In the genomic region with DNA sequence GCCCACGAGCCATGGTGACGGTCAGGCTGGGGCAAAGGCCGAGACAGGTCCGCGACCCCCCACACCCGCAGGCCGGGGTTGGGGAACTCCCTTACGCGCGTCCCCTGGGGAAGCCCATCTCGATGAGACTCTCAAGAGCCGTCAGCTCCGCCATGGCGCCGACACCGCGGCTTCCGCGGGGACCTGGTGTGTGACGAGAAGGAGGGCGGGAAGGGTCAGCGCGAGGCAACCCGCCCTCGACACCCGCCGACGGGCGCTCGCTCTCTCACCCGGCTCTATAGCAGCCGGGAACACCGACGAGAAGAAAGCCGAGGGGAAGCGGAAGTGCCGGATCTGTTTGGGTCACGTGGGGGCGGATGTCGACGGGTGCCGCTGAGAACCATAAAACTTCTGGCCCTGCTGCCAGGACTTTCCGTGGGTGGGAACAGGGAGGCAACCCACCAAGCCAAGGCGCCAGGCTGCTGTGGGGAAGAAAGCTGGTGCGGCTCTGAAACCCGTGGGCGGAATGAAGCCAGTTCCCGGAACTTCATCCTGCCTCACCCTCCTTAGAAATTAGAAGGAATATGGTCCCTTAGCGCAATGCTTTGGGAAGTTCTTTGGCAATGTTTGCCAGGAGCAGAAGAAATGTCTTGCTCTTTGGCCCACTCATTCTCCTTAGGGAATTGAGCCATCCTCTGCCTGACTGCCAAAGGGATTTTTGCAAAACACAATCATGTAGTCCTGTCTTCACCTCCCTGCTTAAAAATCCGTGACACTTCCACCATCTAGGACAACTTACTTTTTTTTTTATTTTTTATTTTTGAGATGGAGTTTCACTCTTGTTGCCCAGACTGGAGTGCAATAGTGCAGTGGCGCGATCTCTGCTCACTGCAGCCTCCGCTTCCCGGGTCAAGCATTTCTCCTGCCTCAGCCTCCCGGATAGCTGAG, we compare ENCODE assay signal across 8 cellular contexts. TPM values are rescaled to one million over a fixed set of nuclear protein-coding genes. Genes with fewer than 3 reads are reported as not detected.
DNase-seq lines count a peak whose midpoint lies in the region; ATAC-seq and TF ChIP-seq lines count a peak whose summit lies in the region.

Gene UBXN1 (minus strand): TSS at position 304 of the 927 bp plus-strand sequence. CDS start 150 bp downstream, at position 154.

- peaks cover 6% of the 10 kb centered on the region for H3K36me3 ChIP-seq in CD8-positive, alpha-beta T cell (ENCODE audit: insufficient read depth, low read length)

- POLR2A ChIA-PET in CD8-positive, alpha-beta T cell (lab: Charles Lee) = interaction anchor here (0.8 to 3.1 kb wide), 8 partner anchors 8 to 87 kb away, joined by 3 to 21 read pairs (median 4); partner anchors contain the start of genes C11orf98, CSKMT, LBHD1 and MTA2

- H3K36me3 Mint-ChIP-seq in CD8-positive, alpha-beta T cell = peaks cover 37% of the 10 kb centered on the region
- peaks cover 26% of the 10 kb centered on the region for H3K36me3 Mint-ChIP-seq in nephron progenitor cell (ENCODE audit: low read depth)
- H3K36me3 Mint-ChIP-seq in stimulated activated naive CD8-positive, alpha-beta T cell treated with anti-CD3 and anti-CD28 coated beads, Interleukin-15, Interleukin-2, amounts not matched to agents 100 ng/mL and 50 ng/mL, for 24 hours (ENCODE audit: low read depth) = peaks cover 25% of the 10 kb centered on the region

- no peaks in the 10 kb centered on the region for H3K27me3 Mint-ChIP-seq in CD8-positive, alpha-beta T cell (ENCODE audit: low read depth)
- no peaks in the 10 kb centered on the region for H3K27me3 Mint-ChIP-seq in nephron progenitor cell (ENCODE audit: low read depth, poor library complexity)
- H3K27me3 Mint-ChIP-seq in stimulated activated naive CD8-positive, alpha-beta T cell treated with anti-CD3 and anti-CD28 coated beads, Interleukin-15, Interleukin-2, amounts not matched to agents 100 ng/mL and 50 ng/mL, for 24 hours = no peaks in the 10 kb centered on the region

- no peaks in the 10 kb centered on the region for H3K9me3 Mint-ChIP-seq in CD8-positive, alpha-beta T cell
- H3K9me3 Mint-ChIP-seq in nephron progenitor cell = no peaks in the 10 kb centered on the region
- no peaks in the 10 kb centered on the region for H3K9me3 Mint-ChIP-seq in stimulated activated naive CD8-positive, alpha-beta T cell treated with anti-CD3 and anti-CD28 coated beads, Interleukin-15, Interleukin-2, amounts not matched to agents 100 ng/mL and 50 ng/mL, for 24 hours

- peaks cover 26% of the 10 kb centered on the region for H3K4me1 ChIP-seq in CD8-positive, alpha-beta T cell (ENCODE audit: insufficient read depth, low read length)

- intact Hi-C loops in CD8-positive, alpha-beta T cell (cut with DNase I, micrococcal nuclease) = loop anchor here (1.0 to 2.0 kb wide), 7 partner anchors 8 to 88 kb away; partner anchors contain the start of genes C11orf98 (in 1 of the 2), CSKMT (in 1 of the 2), INTS5 (in 1 of the 2) and TTC9C (in 1 of the 2)

- no peak for TF ChIP-seq CTCF in CD8-positive, alpha-beta T cell (IDR thresholded peaks at IDR 0.05)
- TF ChIP-seq CTCF in fibroblast of the aortic adventitia (IDR thresholded peaks at IDR 0.05; ENCODE audit: insufficient read depth, low read length) (no peak), nephron progenitor cell (IDR thresholded peaks at IDR 0.05) (no peak)

- peak; percentile 59 to 87 (median 78) for DNase-seq in CD8-positive, alpha-beta T cell
- peak; percentile 87 for DNase-seq in LoVo (ENCODE audit: low spot score)
- peak; percentile 74 for DNase-seq in SHP77 treated with DMSO at 0.1 percent for 48 hours (lab: John Stamatoyannopoulos, UW)
- DNase-seq in activated effector memory CD4-positive, alpha-beta T cell treated with Interleukin-2 at 50 U/mL for 16 hours = peak; percentile 74
- peak; percentile 95 for DNase-seq in fibroblast of the aortic adventitia (ENCODE audit: low read depth)
- peak; percentile 79 for DNase-seq in nephron progenitor cell

- peak within 1 kb of the TSS; percentile 87 for H3K27ac ChIP-seq in CD8-positive, alpha-beta T cell (ENCODE audit: low read depth, low read length)

- CTCF ChIA-PET in CD8-positive, alpha-beta T cell (lab: Charles Lee) = interaction anchor here (0.7 to 2.5 kb wide), 7 partner anchors 14 to 136 kb away, joined by 3 to 43 read pairs (median 5); partner anchors contain the start of genes C11orf98, CSKMT, INTS5 and ZBTB3

- H3K27ac Mint-ChIP-seq in CD8-positive, alpha-beta T cell = peak within 1 kb of the TSS; percentile 93
- peak within 1 kb of the TSS; percentile 89 for H3K27ac Mint-ChIP-seq in nephron progenitor cell
- H3K27ac Mint-ChIP-seq in stimulated activated naive CD8-positive, alpha-beta T cell treated with anti-CD3 and anti-CD28 coated beads, Interleukin-15, Interleukin-2, amounts not matched to agents 100 ng/mL and 50 ng/mL, for 24 hours = peak within 1 kb of the TSS; percentile 92

- no peaks in the 10 kb centered on the region for H3K9me3 ChIP-seq in CD8-positive, alpha-beta T cell (ENCODE audit: low read length)

- peak within 1 kb of the TSS; percentile 90 for H3K4me3 Mint-ChIP-seq in CD8-positive, alpha-beta T cell
- H3K4me3 Mint-ChIP-seq in nephron progenitor cell = peak within 1 kb of the TSS; percentile 88
- H3K4me3 Mint-ChIP-seq in stimulated activated naive CD8-positive, alpha-beta T cell treated with anti-CD3 and anti-CD28 coated beads, Interleukin-15, Interleukin-2, amounts not matched to agents 100 ng/mL and 50 ng/mL, for 24 hours = peak within 1 kb of the TSS; percentile 88

- ATAC-seq in CD8-positive, alpha-beta T cell = peak; percentile 74
- peak; percentile 65 for ATAC-seq in GM21515 (IDR thresholded peaks at IDR 0.05; ENCODE audit: unreplicated experiment)

- H3K27me3 ChIP-seq in CD8-positive, alpha-beta T cell (ENCODE audit: insufficient read depth, low read length) = no peaks in the 10 kb centered on the region

- peak within 1 kb of the TSS; percentile 100 for H3K4me3 ChIP-seq in CD8-positive, alpha-beta T cell (ENCODE audit: low read depth, low read length)
- H3K4me3 ChIP-seq in fibroblast of the aortic adventitia (ENCODE audit: low read depth, low read length) = peak within 1 kb of the TSS; percentile 76

- H3K4me1 Mint-ChIP-seq in CD8-positive, alpha-beta T cell (ENCODE audit: low read depth) = peaks cover 39% of the 10 kb centered on the region
- peaks cover 38% of the 10 kb centered on the region for H3K4me1 Mint-ChIP-seq in nephron progenitor cell
- H3K4me1 Mint-ChIP-seq in stimulated activated naive CD8-positive, alpha-beta T cell treated with anti-CD3 and anti-CD28 coated beads, Interleukin-15, Interleukin-2, amounts not matched to agents 100 ng/mL and 50 ng/mL, for 24 hours (ENCODE audit: low read depth) = peaks cover 33% of the 10 kb centered on the region

RNA-seq across cellular contexts. Expression of gene UBXN1, which starts in this region (rescaled TPM):
- total RNA-seq in CD8-positive, alpha-beta T cell = 100 to 1,000 TPM; 232 to 242 TPM
- 70.7 and 840 TPM in 2 replicates for total RNA-seq in fibroblast of the aortic adventitia (ENCODE audit: low replicate concordance)

Comparison
In these comparisons a context has a peak if more than half of its experiments do, and no peak if none do; other contexts are left out.
1. Peak in every context shown above with its lines: DNase-seq, ATAC-seq, H3K4me3 ChIP-seq and H3K27ac ChIP-seq.